21 cellular contexts compared by ENCODE assay signal in genomic region chr14:92673601-92674000, GRCh38.
DNase-seq lines count a peak whose midpoint lies in the region; ATAC-seq and TF ChIP-seq lines count a peak whose summit lies in the region.
"Had no signal": no experiment of that assay in that cellular context is flagged by ENCODE, and none has a peak within 500 bp of the region (broad histone marks: within the 10 kb centered on the region; RNA-seq: fewer than 3 reads in every experiment).

No MANE protein-coding gene starts in this region.

- ATAC-seq in CD8-positive, alpha-beta T cell: no peak
- no peak for ATAC-seq in activated naive CD8-positive, alpha-beta T cell treated with anti-CD3 and anti-CD28 coated beads, Interleukin-2, amount 50 U/mL, for 24 hours
- no peak for ATAC-seq in GM19351 (IDR thresholded peaks at IDR 0.05; ENCODE audit: unreplicated experiment)

- H3K4me1 ChIP-seq in CD8-positive, alpha-beta T cell (ENCODE audit: insufficient read depth, low read length): peaks cover 70% of the 10 kb centered on the region
- peaks cover 48 to 53% of the 10 kb centered on the region in 2 experiments for H3K4me1 ChIP-seq in neutrophil (ENCODE audit: control insufficient read depth in 1 of 2, insufficient read depth in 1 of 2, low read depth in 1 of 2, low read length in 1 of 2)
- H3K4me1 ChIP-seq: Caco-2, HAP-1, SJSA1 had no signal

- CTCF ChIA-PET in CD8-positive, alpha-beta T cell (lab: Charles Lee): interaction anchor here (1.0 to 1.1 kb wide), 2 partner anchors 13 kb away, joined by 3 to 9 read pairs; no protein-coding TSS in a partner anchor

- peaks cover 90% of the 10 kb centered on the region for H3K36me3 Mint-ChIP-seq in CD8-positive, alpha-beta T cell
- peaks cover 75% of the 10 kb centered on the region for H3K36me3 Mint-ChIP-seq in activated naive CD8-positive, alpha-beta T cell treated with anti-CD3 and anti-CD28 coated beads, Interleukin-2, amount 50 U/mL, for 24 hours (ENCODE audit: low read depth)

- no peaks in the 10 kb centered on the region for H3K9me3 ChIP-seq in CD8-positive, alpha-beta T cell (ENCODE audit: low read length)
- H3K9me3 ChIP-seq in neutrophil: no peaks in the 10 kb centered on the region
- H3K9me3 ChIP-seq: BLaER1 treated with 17β-estradiol and CSF1 and Interleukin-3, amounts not matched to agents 10 nM and 100 nM; Caco-2; HAP-1; MG63; SJSA1 had no signal

- POLR2A ChIA-PET in CD8-positive, alpha-beta T cell (lab: Charles Lee): interaction anchor here (0.7 kb wide), 1 partner anchor 23 kb away, joined by 10 read pairs; no protein-coding TSS in a partner anchor

- H3K9me3 Mint-ChIP-seq in CD8-positive, alpha-beta T cell: no peaks in the 10 kb centered on the region
- H3K9me3 Mint-ChIP-seq in activated naive CD8-positive, alpha-beta T cell treated with anti-CD3 and anti-CD28 coated beads, Interleukin-2, amount 50 U/mL, for 24 hours: peaks cover 4% of the 10 kb centered on the region

- peak overlapping the region; percentile 70 for H3K27ac Mint-ChIP-seq in CD8-positive, alpha-beta T cell
- H3K27ac Mint-ChIP-seq in activated naive CD8-positive, alpha-beta T cell treated with anti-CD3 and anti-CD28 coated beads, Interleukin-2, amount 50 U/mL, for 24 hours: peak overlapping the region; percentile 53

- H3K4me3 ChIP-seq in CD8-positive, alpha-beta T cell (ENCODE audit: low read depth, low read length): no peak overlapping the region
- no peak overlapping the region for H3K4me3 ChIP-seq in neutrophil (ENCODE audit: low read depth in 1 of 2, low read length in 1 of 2)
- H3K4me3 ChIP-seq: BLaER1 treated with 17β-estradiol and CSF1 and Interleukin-3, amounts not matched to agents 10 nM and 100 nM; HAP-1; MG63; PC-9; SJSA1 had no signal

- H3K27me3 Mint-ChIP-seq in CD8-positive, alpha-beta T cell (ENCODE audit: low read depth): no peaks in the 10 kb centered on the region
- H3K27me3 Mint-ChIP-seq in activated naive CD8-positive, alpha-beta T cell treated with anti-CD3 and anti-CD28 coated beads, Interleukin-2, amount 50 U/mL, for 24 hours: peaks cover 3% of the 10 kb centered on the region

- TF ChIP-seq CTCF in CD8-positive, alpha-beta T cell (IDR thresholded peaks at IDR 0.05): no peak
- no peak for TF ChIP-seq CTCF in neutrophil (IDR thresholded peaks at IDR 0.05)

- peak; percentile 14 for DNase-seq in NCI-H82 (lab: John Stamatoyannopoulos, UW)
- DNase-seq in NCI-H82 treated with DMSO at 0.1 percent for 48 hours (lab: John Stamatoyannopoulos, UW; ENCODE audit: unreplicated experiment): no peak
- no peak for DNase-seq in CD8-positive, alpha-beta T cell
- no peak for DNase-seq in activated naive CD8-positive, alpha-beta T cell treated with anti-CD3 and anti-CD28 coated beads, Interleukin-2, amount 50 U/mL, for 24 hours
- no peak for DNase-seq in SW 1271 (lab: John Stamatoyannopoulos, UW)
- DNase-seq in amniotic stem cell (lab: John Stamatoyannopoulos, UW): no peak
- DNase-seq: Caco-2, DMS153, EL, IMR-90, Karpas-422, MG63, NCI-H1092, NCI-H2081 treated with DMSO at 0.1 percent for 48 hours, NCI-H526 treated with DMSO at 0.1 percent for 48 hours, PC-9 had no signal

- intact Hi-C loops in CD8-positive, alpha-beta T cell (cut with DNase I, micrococcal nuclease): no loop called here

- no peak overlapping the region for H3K27ac ChIP-seq in CD8-positive, alpha-beta T cell (ENCODE audit: low read depth, low read length)
- peak overlapping the region; percentile 95 for H3K27ac ChIP-seq in neutrophil
- H3K27ac ChIP-seq: BLaER1 treated with 17β-estradiol and CSF1 and Interleukin-3, amounts not matched to agents 10 nM and 100 nM; PC-9; SJSA1 had no signal

- no peaks in the 10 kb centered on the region for H3K27me3 ChIP-seq in CD8-positive, alpha-beta T cell (ENCODE audit: insufficient read depth, low read length)
- H3K27me3 ChIP-seq in neutrophil: no peaks in the 10 kb centered on the region
- H3K27me3 ChIP-seq: MG63, SJSA1 had no signal

- H3K4me3 Mint-ChIP-seq in CD8-positive, alpha-beta T cell: no peak overlapping the region
- no peak overlapping the region for H3K4me3 Mint-ChIP-seq in activated naive CD8-positive, alpha-beta T cell treated with anti-CD3 and anti-CD28 coated beads, Interleukin-2, amount 50 U/mL, for 24 hours

- peaks cover 75% of the 10 kb centered on the region for H3K4me1 Mint-ChIP-seq in CD8-positive, alpha-beta T cell (ENCODE audit: low read depth)
- H3K4me1 Mint-ChIP-seq in activated naive CD8-positive, alpha-beta T cell treated with anti-CD3 and anti-CD28 coated beads, Interleukin-2, amount 50 U/mL, for 24 hours: peaks cover 95% of the 10 kb centered on the region

- peaks cover 61% of the 10 kb centered on the region for H3K36me3 ChIP-seq in CD8-positive, alpha-beta T cell (ENCODE audit: insufficient read depth, low read length)
- peaks cover 89% of the 10 kb centered on the region for H3K36me3 ChIP-seq in neutrophil
- H3K36me3 ChIP-seq: HAP-1, MG63, SJSA1 had no signal
